In genomic region chr12:18983854-18984253, GRCh38 we compare ENCODE assay signal across 2 cellular contexts.
TF ChIP-seq lines count a peak whose summit lies in the region.

No MANE protein-coding gene starts in this region.

TF ChIP-seq in HepG2, 621 proteins besides CTCF, POLR2A, EP300 and RAD21:
- no peak for TF ChIP-seq ZNF691 (CRISPR knock-in tag; IDR thresholded peaks at IDR 0.05; ENCODE audit: borderline replicate concordance, low read depth)
- TF ChIP-seq ZNF7 (CRISPR knock-in tag; IDR thresholded peaks at IDR 0.05): peak; percentile 91
- no peak for TF ChIP-seq ZNF761 (CRISPR knock-in tag; conservative IDR thresholded peaks at IDR 0.05)
TF ChIP-seq in HepG2: peak in this region for 1.

TF ChIP-seq in H1, 55 proteins besides CTCF, POLR2A, EP300 and RAD21:
- TF ChIP-seq GABPA (IDR thresholded peaks at IDR 0.05; ENCODE audit: borderline replicate concordance, insufficient read depth, low read length) (no peak), KDM5A (IDR thresholded peaks at IDR 0.05; ENCODE audit: low read length) (no peak), POLR2AphosphoS5 (IDR thresholded peaks at IDR 0.05; ENCODE audit: low read depth, low read length) (no peak), BACH1 (IDR thresholded peaks at IDR 0.05; ENCODE audit: low read length) (no peak), SAP30 (IDR thresholded peaks at IDR 0.05; ENCODE audit: insufficient read depth, insufficient replicate concordance, low read length) (no peak), TAF7 (optimal IDR thresholded peaks at IDR 0.05; ENCODE audit: borderline replicate concordance, low read depth, low read length) (no peak), EGR1 (IDR thresholded peaks at IDR 0.05; ENCODE audit: borderline replicate concordance, low read depth, low read length) (no peak), POU5F1 (IDR thresholded peaks at IDR 0.05; ENCODE audit: low read depth, low read length) (no peak), TCF12 (IDR thresholded peaks at IDR 0.05; ENCODE audit: low read depth, low read length) (no peak), EZH2 (IDR thresholded peaks at IDR 0.05; ENCODE audit: low read depth, low read length, severe bottlenecking) (no peak), SRF (IDR thresholded peaks at IDR 0.05; ENCODE audit: low read depth, low read length) (no peak), FOSL1 (IDR thresholded peaks at IDR 0.05; ENCODE audit: insufficient read depth, low read depth, low read length) (no peak), CBX5 (IDR thresholded peaks at IDR 0.05; ENCODE audit: low read depth, low read length) (no peak), MAX (IDR thresholded peaks at IDR 0.05) (no peak), NANOG (IDR thresholded peaks at IDR 0.05; ENCODE audit: insufficient read depth, low read depth, low read length, poor library complexity, severe bottlenecking) (no peak), CEBPB (IDR thresholded peaks at IDR 0.05; ENCODE audit: low read depth, low read length) (no peak), GTF2F1 (IDR thresholded peaks at IDR 0.05; ENCODE audit: borderline replicate concordance, low read depth, low read length) (no peak), HDAC6 (IDR thresholded peaks at IDR 0.05; ENCODE audit: low read depth, low read length) (no peak), CHD7 (IDR thresholded peaks at IDR 0.05; ENCODE audit: insufficient replicate concordance, low read length) (no peak), RFX5 (IDR thresholded peaks at IDR 0.05; ENCODE audit: borderline replicate concordance, low read depth, low read length) (no peak)
